In genomic region chr10:87511526-87511925, GRCh38 we compare ENCODE assay signal across 29 cellular contexts.
"Had no signal": no experiment of that assay in that cellular context is flagged by ENCODE, and none has a peak within 500 bp of the region (broad histone marks: within the 10 kb centered on the region; RNA-seq: fewer than 3 reads in every experiment).

No MANE protein-coding gene starts in this region.

- ATAC-seq: activated CD4-positive, alpha-beta T cell treated with anti-CD3 and anti-CD28 coated beads for 36 hours; activated CD8-positive, alpha-beta memory T cell treated with anti-CD3 and anti-CD28 coated beads, Interleukin-2, amount 10 ng/mL, durations not matched to agents 7 days and 5 days; activated CD8-positive, alpha-beta T cell treated with anti-CD3 and anti-CD28 coated beads, Interleukin-2, amount 10 ng/mL, durations not matched to agents 7 days and 5 days; activated T-helper 17 cell treated with anti-CD3 and anti-CD28 coated beads, Interleukin-2, amount 50 U/mL, for 72 hours; effector memory CD8-positive, alpha-beta T cell; gastroesophageal sphincter; heart right ventricle had no signal

- H3K27ac ChIP-seq: brain microvascular endothelial cell, esophagus squamous epithelium, gastroesophageal sphincter, heart right ventricle, hepatocyte had no signal

- H3K4me3 ChIP-seq: esophagus squamous epithelium, gastroesophageal sphincter, heart right ventricle, hepatocyte had no signal

- H3K4me2 ChIP-seq: hepatocyte had no signal

- DNase-seq: activated CD4-positive, alpha-beta memory T cell treated with anti-CD3 and anti-CD28 coated beads for 36 hours; activated CD4-positive, alpha-beta T cell treated with anti-CD3 and anti-CD28 coated beads for 36 hours; activated CD4-positive, alpha-beta T cell treated with anti-CD3 and anti-CD28 coated beads, Interleukin-2, amount 10 ng/mL, durations not matched to agents 24 days and 14 days; activated CD4-positive, CD25-positive, alpha-beta regulatory T cell; activated CD4-positive, CD25-positive, alpha-beta regulatory T cell treated with anti-CD3 and anti-CD28 coated beads, Interleukin-2, amount 50 U/mL, for 72 hours; activated CD8-positive, alpha-beta memory T cell treated with anti-CD3 and anti-CD28 coated beads, Interleukin-2, amount 10 ng/mL, durations not matched to agents 7 days and 5 days; activated CD8-positive, alpha-beta memory T cell treated with anti-CD3 and anti-CD28 coated beads, Interleukin-2, amount 50 U/mL, for 4 hours; activated CD8-positive, alpha-beta T cell treated with anti-CD3 and anti-CD28 coated beads, Interleukin-2, amount 10 ng/mL, durations not matched to agents 7 days and 5 days; activated effector memory CD4-positive, alpha-beta T cell treated with Interleukin-2 at 50 U/mL for 16 hours; activated gamma-delta T cell treated with Interleukin-2 at 50 U/mL for 16 hours; activated naive CD4-positive, alpha-beta T cell treated with anti-CD3 and anti-CD28 coated beads, Interleukin-2, amount 50 U/mL, for 16 hours; activated naive CD4-positive, alpha-beta T cell treated with Interleukin-2 at 50 U/mL for 16 hours; activated T-cell treated with anti-CD3 and anti-CD28 coated beads, Interleukin-2, amount 50 U/mL, for 1 hour; amniotic stem cell; anterior cingulate cortex; brain microvascular endothelial cell; cortex of kidney; dermis blood vessel endothelial cell; effector CD4-positive, alpha-beta T cell; effector memory CD8-positive, alpha-beta T cell; esophagus squamous epithelium; foreskin melanocyte; heart right ventricle; T-helper 2 cell had no signal

- H3K4me3 Mint-ChIP-seq: activated CD4-positive, alpha-beta memory T cell treated with anti-CD3 and anti-CD28 coated beads for 36 hours; activated CD4-positive, alpha-beta T cell treated with anti-CD3 and anti-CD28 coated beads for 36 hours; activated CD4-positive, alpha-beta T cell treated with anti-CD3 and anti-CD28 coated beads, Interleukin-2, amount 10 ng/mL, durations not matched to agents 24 days and 14 days; activated CD8-positive, alpha-beta memory T cell treated with anti-CD3 and anti-CD28 coated beads, Interleukin-2, amount 10 ng/mL, durations not matched to agents 7 days and 5 days; activated CD8-positive, alpha-beta T cell treated with anti-CD3 and anti-CD28 coated beads, Interleukin-2, amount 10 ng/mL, durations not matched to agents 7 days and 5 days; activated naive CD8-positive, alpha-beta T cell; activated T-helper 17 cell treated with anti-CD3 and anti-CD28 coated beads, Interleukin-2, amount 50 U/mL, for 72 hours; central memory CD8-positive, alpha-beta T cell; effector memory CD8-positive, alpha-beta T cell had no signal

- H2AFZ ChIP-seq: hepatocyte had no signal

- H3K27ac Mint-ChIP-seq: activated CD4-positive, alpha-beta memory T cell treated with anti-CD3 and anti-CD28 coated beads for 36 hours; activated CD4-positive, alpha-beta T cell treated with anti-CD3 and anti-CD28 coated beads for 36 hours; activated CD4-positive, alpha-beta T cell treated with anti-CD3 and anti-CD28 coated beads, Interleukin-2, amount 10 ng/mL, durations not matched to agents 24 days and 14 days; activated CD8-positive, alpha-beta memory T cell treated with anti-CD3 and anti-CD28 coated beads, Interleukin-2, amount 10 ng/mL, durations not matched to agents 7 days and 5 days; activated CD8-positive, alpha-beta T cell treated with anti-CD3 and anti-CD28 coated beads, Interleukin-2, amount 10 ng/mL, durations not matched to agents 7 days and 5 days; activated naive CD8-positive, alpha-beta T cell; activated T-helper 17 cell treated with anti-CD3 and anti-CD28 coated beads, Interleukin-2, amount 50 U/mL, for 72 hours; effector memory CD8-positive, alpha-beta T cell had no signal

- H3K9me3 ChIP-seq: esophagus squamous epithelium, gastroesophageal sphincter, heart right ventricle had no signal

- H3K27me3 Mint-ChIP-seq: activated CD4-positive, alpha-beta memory T cell treated with anti-CD3 and anti-CD28 coated beads for 36 hours; activated CD4-positive, alpha-beta T cell treated with anti-CD3 and anti-CD28 coated beads for 36 hours; activated CD4-positive, alpha-beta T cell treated with anti-CD3 and anti-CD28 coated beads, Interleukin-2, amount 10 ng/mL, durations not matched to agents 24 days and 14 days; activated CD8-positive, alpha-beta memory T cell treated with anti-CD3 and anti-CD28 coated beads, Interleukin-2, amount 10 ng/mL, durations not matched to agents 7 days and 5 days; activated naive CD8-positive, alpha-beta T cell; activated T-helper 17 cell treated with anti-CD3 and anti-CD28 coated beads, Interleukin-2, amount 50 U/mL, for 72 hours; central memory CD8-positive, alpha-beta T cell; effector memory CD8-positive, alpha-beta T cell had no signal

- H3K9me3 Mint-ChIP-seq: activated CD4-positive, alpha-beta memory T cell treated with anti-CD3 and anti-CD28 coated beads for 36 hours; activated CD4-positive, alpha-beta T cell treated with anti-CD3 and anti-CD28 coated beads, Interleukin-2, amount 10 ng/mL, durations not matched to agents 24 days and 14 days; activated T-helper 17 cell treated with anti-CD3 and anti-CD28 coated beads, Interleukin-2, amount 50 U/mL, for 72 hours; central memory CD8-positive, alpha-beta T cell; effector memory CD8-positive, alpha-beta T cell had no signal

- H3K27me3 ChIP-seq: brain microvascular endothelial cell, esophagus squamous epithelium, gastroesophageal sphincter, heart right ventricle, hepatocyte had no signal
